18 cellular contexts compared by ENCODE assay signal in genomic region chr1:6352138-6352563, GRCh38. TPM values are rescaled to one million over a fixed set of nuclear protein-coding genes. Genes with fewer than 3 reads are reported as not detected.
DNase-seq lines count a peak whose midpoint lies in the region; ATAC-seq and TF ChIP-seq lines count a peak whose summit lies in the region.
"Had no signal": no experiment of that assay in that cellular context is flagged by ENCODE, and none has a peak within 500 bp of the region (broad histone marks: within the 10 kb centered on the region; RNA-seq: fewer than 3 reads in every experiment).

No MANE protein-coding gene starts in this region.

- intact Hi-C loops in activated CD4-positive, alpha-beta memory T cell treated with anti-CD3 and anti-CD28 coated beads for 36 hours (cut with micrococcal nuclease): no loop called here
- intact Hi-C loops in lower leg skin (cut with DNase I; ENCODE audit: low total_unique reads) (no loop called here), upper lobe of right lung (cut with DNase I) (no loop called here)

- H3K36me3 Mint-ChIP-seq in activated CD4-positive, alpha-beta memory T cell treated with anti-CD3 and anti-CD28 coated beads, Interleukin-2, amount 10 ng/mL, durations not matched to agents 7 days and 5 days (ENCODE audit: low read depth): no peaks in the 10 kb centered on the region
- no peaks in the 10 kb centered on the region for H3K36me3 Mint-ChIP-seq in activated CD4-positive, alpha-beta memory T cell treated with anti-CD3 and anti-CD28 coated beads for 36 hours
- H3K36me3 Mint-ChIP-seq: type B pancreatic cell had no signal

- H4K8ac ChIP-seq in neuronal stem cell (ENCODE audit: low read depth, low read length): peak overlapping the region; percentile 43

- no peak overlapping the region for H3K4ac ChIP-seq in neuronal stem cell (ENCODE audit: low read length)

- peak overlapping the region; percentile 24 for H2BK5ac ChIP-seq in neuronal stem cell (ENCODE audit: low read length)

- POLR2A ChIA-PET in activated CD4-positive, alpha-beta memory T cell treated with anti-CD3 and anti-CD28 coated beads, Interleukin-2, amount 10 ng/mL, durations not matched to agents 7 days and 5 days (lab: Charles Lee): no interaction called here
- POLR2A ChIA-PET in activated CD4-positive, alpha-beta memory T cell treated with anti-CD3 and anti-CD28 coated beads for 36 hours (lab: Charles Lee): no interaction called here

- H3K14ac ChIP-seq in neuronal stem cell (ENCODE audit: low read length): peak overlapping the region; percentile 47

- H3K4me1 Mint-ChIP-seq in activated CD4-positive, alpha-beta memory T cell treated with anti-CD3 and anti-CD28 coated beads, Interleukin-2, amount 10 ng/mL, durations not matched to agents 7 days and 5 days: peaks cover 25% of the 10 kb centered on the region
- peaks cover 20% of the 10 kb centered on the region for H3K4me1 Mint-ChIP-seq in activated CD4-positive, alpha-beta memory T cell treated with anti-CD3 and anti-CD28 coated beads for 36 hours (ENCODE audit: low read depth)

- no peak overlapping the region for H3K18ac ChIP-seq in neuronal stem cell (ENCODE audit: low read length)

- CTCF ChIA-PET in activated CD4-positive, alpha-beta memory T cell treated with anti-CD3 and anti-CD28 coated beads, Interleukin-2, amount 10 ng/mL, durations not matched to agents 7 days and 5 days (lab: Charles Lee): interaction anchor here (0.7 kb wide), 1 partner anchor 8 kb away, joined by 3 read pairs; no protein-coding TSS in a partner anchor
- CTCF ChIA-PET in activated CD4-positive, alpha-beta memory T cell treated with anti-CD3 and anti-CD28 coated beads for 36 hours (lab: Charles Lee): interaction anchor here (0.8 kb wide), 1 partner anchor 53 kb away, joined by 3 read pairs; no protein-coding TSS in a partner anchor

- TF ChIP-seq CTCF in lower leg skin (IDR thresholded peaks at IDR 0.05) (no peak), upper lobe of right lung (IDR thresholded peaks at IDR 0.05) (no peak)

- H3K4me1 ChIP-seq in iPS DF 6.9 (ENCODE audit: control insufficient read depth, insufficient read depth, low read length) (peaks cover 3% of the 10 kb centered on the region), neuronal stem cell (ENCODE audit: control insufficient read depth in 2 of 2, insufficient read depth in 1 of 2, low read depth in 1 of 2, low read length in 2 of 2) (peaks cover 19 to 25% of the 10 kb centered on the region in 2 donors), upper lobe of right lung (peaks cover 22% of the 10 kb centered on the region)

- H3K4me3 Mint-ChIP-seq in activated CD4-positive, alpha-beta memory T cell treated with anti-CD3 and anti-CD28 coated beads, Interleukin-2, amount 10 ng/mL, durations not matched to agents 7 days and 5 days: no peak overlapping the region
- H3K4me3 Mint-ChIP-seq in activated CD4-positive, alpha-beta memory T cell treated with anti-CD3 and anti-CD28 coated beads for 36 hours: no peak overlapping the region
- H3K4me3 Mint-ChIP-seq: dendritic cell treated with granulocyte-macrophage colony-stimulating factor and Interleukin-4, amounts not matched to agents 40 ng/mL and 50 ng/mL, for 4 days; type B pancreatic cell had no signal

- H3K23ac ChIP-seq in neuronal stem cell (ENCODE audit: low read depth, low read length, poor library complexity): peak overlapping the region; percentile 97

- no peak for ATAC-seq in upper lobe of right lung
- ATAC-seq: sciatic nerve had no signal

- H3K9me3 ChIP-seq in iPS DF 6.9 (ENCODE audit: control insufficient read depth, insufficient read depth, low read length) (no peaks in the 10 kb centered on the region), neuronal stem cell (replicated peaks in 1 of 2; ENCODE audit: control insufficient read depth in 2 of 2, insufficient read depth in 1 of 2, low read depth in 1 of 2, low read length in 2 of 2) (no peaks in the 10 kb centered on the region), upper lobe of right lung (no peaks in the 10 kb centered on the region)
- H3K9me3 ChIP-seq: ascending aorta, neutrophil had no signal

- H3K9ac ChIP-seq in neuronal stem cell (ENCODE audit: low read depth, low read length, poor library complexity): no peak overlapping the region

- H3K36me3 ChIP-seq in iPS DF 6.9 (ENCODE audit: control insufficient read depth, insufficient read depth, low read length) (no peaks in the 10 kb centered on the region), neuronal stem cell (replicated peaks in 1 of 2; ENCODE audit: control insufficient read depth in 2 of 2, insufficient read depth in 2 of 2, low read length in 2 of 2) (peaks cover 5 to 6% of the 10 kb centered on the region in 2 donors), upper lobe of right lung (no peaks in the 10 kb centered on the region)
- H3K36me3 ChIP-seq: ascending aorta, neutrophil had no signal

- H2BK12ac ChIP-seq in neuronal stem cell (ENCODE audit: low read length): no peak overlapping the region

- TF ChIP-seq POLR2A in lower leg skin (IDR thresholded peaks at IDR 0.05): no peak

- peak overlapping the region; percentile 75 for H2AK5ac ChIP-seq in neuronal stem cell (ENCODE audit: low read depth, low read length)

- no peaks in the 10 kb centered on the region for H3K27me3 Mint-ChIP-seq in activated CD4-positive, alpha-beta memory T cell treated with anti-CD3 and anti-CD28 coated beads, Interleukin-2, amount 10 ng/mL, durations not matched to agents 7 days and 5 days
- no peaks in the 10 kb centered on the region for H3K27me3 Mint-ChIP-seq in activated CD4-positive, alpha-beta memory T cell treated with anti-CD3 and anti-CD28 coated beads for 36 hours
- H3K27me3 Mint-ChIP-seq: dendritic cell treated with granulocyte-macrophage colony-stimulating factor and Interleukin-4, amounts not matched to agents 40 ng/mL and 50 ng/mL, for 4 days; type B pancreatic cell had no signal

- H3K27ac ChIP-seq in iPS DF 6.9 (ENCODE audit: low read length) (no peak overlapping the region), neuronal stem cell (replicated peaks; ENCODE audit: low read length) (no peak overlapping the region), upper lobe of right lung (no peak overlapping the region)
- H3K27ac ChIP-seq: ascending aorta, neutrophil had no signal

- H3K27ac Mint-ChIP-seq in activated CD4-positive, alpha-beta memory T cell treated with anti-CD3 and anti-CD28 coated beads, Interleukin-2, amount 10 ng/mL, durations not matched to agents 7 days and 5 days: peak overlapping the region; percentile 44
- no peak overlapping the region for H3K27ac Mint-ChIP-seq in activated CD4-positive, alpha-beta memory T cell treated with anti-CD3 and anti-CD28 coated beads for 36 hours
- H3K27ac Mint-ChIP-seq: dendritic cell treated with granulocyte-macrophage colony-stimulating factor and Interleukin-4, amounts not matched to agents 40 ng/mL and 50 ng/mL, for 4 days; type B pancreatic cell had no signal

- WGBS in iPS DF 6.9 (ENCODE audit: insufficient coverage, insufficient read length): no CpG with 5 or more reads among the region's 3 CpGs
- WGBS in neuronal stem cell (ENCODE audit: extremely low coverage in 2 of 2, insufficient read length in 2 of 2, insufficient replicate concordance in 1 of 2), 2 donors: no CpG with 5 or more reads among the region's 3 CpGs
- WGBS in lower leg skin, 2 donors: 50 to 53% methylated on average over 3 of the region's 3 CpGs

- DNase-seq in activated CD4-positive, alpha-beta memory T cell treated with anti-CD3 and anti-CD28 coated beads, Interleukin-2, amount 10 ng/mL, durations not matched to agents 7 days and 5 days: no peak
- DNase-seq in activated CD4-positive, alpha-beta memory T cell treated with anti-CD3 and anti-CD28 coated beads for 36 hours: no peak
- peak; percentile 41 for DNase-seq in SW480 (ENCODE audit: low spot score)
- peak; percentile 54 for DNase-seq in iPS DF 6.9 (ENCODE audit: low read depth, low spot score)
- DNase-seq in neuronal stem cell (ENCODE audit: low spot score): no peak
- no peak for DNase-seq in lower leg skin (ENCODE audit: low spot score in 2 of 2)
- DNase-seq in upper lobe of right lung: no peak
- no peak for DNase-seq in NCI-H82 (lab: John Stamatoyannopoulos, UW)
- DNase-seq: activated CD4-positive, alpha-beta T cell treated with anti-CD3 and anti-CD28 coated beads for 4 hours; GF-D8; hippocampal formation; NCI-H146; stimulated activated CD4-positive, alpha-beta T cell treated with anti-CD3 and anti-CD28 coated beads, Interleukin-4, amount 100 ng/mL, for 1 hour had no signal

- no peak overlapping the region for H4K91ac ChIP-seq in neuronal stem cell (ENCODE audit: low read depth, low read length, poor library complexity)

- peaks cover 25% of the 10 kb centered on the region for H3K79me1 ChIP-seq in neuronal stem cell (ENCODE audit: low read depth, low read length)

- H3K4me2 ChIP-seq in neuronal stem cell (ENCODE audit: insufficient read depth, low read length, poor library complexity, severe bottlenecking): no peak overlapping the region

- no peaks in the 10 kb centered on the region for H3K27me3 ChIP-seq in iPS DF 6.9 (ENCODE audit: control insufficient read depth, insufficient read depth, low read length)
- H3K27me3 ChIP-seq in neuronal stem cell (ENCODE audit: control insufficient read depth in 3 of 3, insufficient read depth in 3 of 3, low read depth in 1 of 3, low read length in 3 of 3): no peaks in the 10 kb centered on the region
- no peaks in the 10 kb centered on the region for H3K27me3 ChIP-seq in upper lobe of right lung
- H3K27me3 ChIP-seq: ascending aorta, neutrophil had no signal

- no peaks in the 10 kb centered on the region for H3K9me3 Mint-ChIP-seq in activated CD4-positive, alpha-beta memory T cell treated with anti-CD3 and anti-CD28 coated beads, Interleukin-2, amount 10 ng/mL, durations not matched to agents 7 days and 5 days
- H3K9me3 Mint-ChIP-seq in activated CD4-positive, alpha-beta memory T cell treated with anti-CD3 and anti-CD28 coated beads for 36 hours: no peaks in the 10 kb centered on the region
- H3K9me3 Mint-ChIP-seq: dendritic cell treated with granulocyte-macrophage colony-stimulating factor and Interleukin-4, amounts not matched to agents 40 ng/mL and 50 ng/mL, for 4 days; type B pancreatic cell had no signal

- no peak overlapping the region for H3K4me3 ChIP-seq in iPS DF 6.9 (ENCODE audit: low read length)
- no peak overlapping the region for H3K4me3 ChIP-seq in neuronal stem cell (ENCODE audit: low read length in 2 of 2)
- no peak overlapping the region for H3K4me3 ChIP-seq in lower leg skin (ENCODE audit: low read depth, poor library complexity, severe bottlenecking)
- H3K4me3 ChIP-seq in upper lobe of right lung: no peak overlapping the region
- H3K4me3 ChIP-seq: ascending aorta had no signal

- no peak overlapping the region for H2BK120ac ChIP-seq in neuronal stem cell (ENCODE audit: low read depth, low read length)

- no peak overlapping the region for H2AFZ ChIP-seq in neuronal stem cell (ENCODE audit: low read length)

- H2BK15ac ChIP-seq in neuronal stem cell (ENCODE audit: low read length): peak overlapping the region; percentile 58

RNA-seq across cellular contexts. Expression of gene ACOT7, which starts 41.4 kb away (rescaled TPM):
- total RNA-seq in activated CD4-positive, alpha-beta memory T cell treated with anti-CD3 and anti-CD28 coated beads, Interleukin-2, amount 10 ng/mL, durations not matched to agents 7 days and 5 days: 10 to 100 TPM; 56.8 to 58.6 TPM
- total RNA-seq in activated CD4-positive, alpha-beta memory T cell treated with anti-CD3 and anti-CD28 coated beads for 36 hours: 10 to 100 TPM; 93.8 to 94.6 TPM
- 83.2 TPM for polyA plus RNA-seq in neuronal stem cell (2013, experiment 1 of 2)
- polyA plus RNA-seq in neuronal stem cell (2013, experiment 2 of 2): 81.2 TPM
- 10 to 100 TPM; 21.1 to 27.7 (median 24.6) TPM for total RNA-seq in lower leg skin
- 22.8 TPM for total RNA-seq in upper lobe of right lung

Comparison
In these comparisons a context has a peak if more than half of its experiments do, and no peak if none do; other contexts are left out.
1. DNase-seq: peak in SW480 (single experiment) and iPS DF 6.9 (single experiment); none in activated CD4-positive, alpha-beta memory T cell treated with anti-CD3 and anti-CD28 coated beads, Interleukin-2, amount 10 ng/mL, durations not matched to agents 7 days and 5 days (single experiment), activated CD4-positive, alpha-beta memory T cell treated with anti-CD3 and anti-CD28 coated beads for 36 hours (single experiment), neuronal stem cell (single experiment), lower leg skin (0 of 2), upper lobe of right lung (single experiment) and NCI-H82 (single experiment).